ENCODE assay signal across 2 cellular contexts in genomic region chr10:17100586-17100985, GRCh38.
TF ChIP-seq lines count a peak whose summit lies in the region.

No MANE protein-coding gene starts in this region.

TF ChIP-seq in HCT116, 20 proteins besides CTCF, POLR2A, EP300 and RAD21:
- TF ChIP-seq ATF3 (IDR thresholded peaks at IDR 0.05) = no peak
- no peak for TF ChIP-seq MAX (IDR thresholded peaks at IDR 0.05)
- TF ChIP-seq EZH2phosphoT487 (IDR thresholded peaks at IDR 0.05; ENCODE audit: borderline replicate concordance) = no peak
- no peak for TF ChIP-seq CBX3 (IDR thresholded peaks at IDR 0.05; ENCODE audit: low read depth)
- no peak for TF ChIP-seq CEBPB (IDR thresholded peaks at IDR 0.05; ENCODE audit: low read depth)
- no peak; the same call in 1 of the 2 replicates for TF ChIP-seq SP1 (IDR thresholded peaks at IDR 0.05; ENCODE audit: low read depth)
- peak; percentile 89 for TF ChIP-seq EGR1 (IDR thresholded peaks at IDR 0.05; ENCODE audit: low read depth)
- TF ChIP-seq JUND (IDR thresholded peaks at IDR 0.05) = peak; percentile 15; the same call in 1 of the 2 replicates
- no peak for TF ChIP-seq SRF (IDR thresholded peaks at IDR 0.05; ENCODE audit: low read depth)
TF ChIP-seq in HCT116: peak in this region for 2.

TF ChIP-seq in endothelial cell of umbilical vein, 7 proteins besides CTCF, POLR2A, EP300 and RAD21:
- TF ChIP-seq FOS (IDR thresholded peaks at IDR 0.05; ENCODE audit: borderline replicate concordance, insufficient read depth, low read length) (no peak), MYC (IDR thresholded peaks at IDR 0.05; ENCODE audit: low read depth, low read length) (no peak), MAX (IDR thresholded peaks at IDR 0.05; ENCODE audit: insufficient read depth, insufficient read length) (no peak), EZH2 (IDR thresholded peaks at IDR 0.05; ENCODE audit: borderline replicate concordance, low read depth, low read length, severe bottlenecking) (no peak), GATA2 (IDR thresholded peaks at IDR 0.05; ENCODE audit: insufficient read depth, insufficient read length, low read depth, low read length) (no peak)
